Comparison of ENCODE assay signal across 16 cellular contexts in genomic region chr18:27483266-27483665, GRCh38.
A peak's percentile ranks its signal among the peaks of the same experiment; 100 is the strongest.
DNase-seq lines count a peak whose midpoint lies in the region; ATAC-seq and TF ChIP-seq lines count a peak whose summit lies in the region.
"Had no signal": no experiment of that assay in that cellular context is flagged by ENCODE, and none has a peak within 500 bp of the region (broad histone marks: within the 10 kb centered on the region; RNA-seq: fewer than 3 reads in every experiment).

No MANE protein-coding gene starts in this region.

- peak; percentile 24 for DNase-seq in NCI-H82 (lab: John Stamatoyannopoulos, UW)
- DNase-seq in NCI-H82 treated with DMSO at 0.1 percent for 48 hours (lab: John Stamatoyannopoulos, UW; ENCODE audit: unreplicated experiment) = no peak
- DNase-seq in NB4 (ENCODE audit: low read depth) = peak; percentile 35
- DNase-seq in WTC11 (ENCODE audit: low spot score) = no peak
- peak; percentile 57 for DNase-seq in neural progenitor cell (ENCODE audit: low spot score)
- DNase-seq in CD4-positive, alpha-beta memory T cell = no peak
- no peak for DNase-seq in NCI-H524 (lab: John Stamatoyannopoulos, UW)
- DNase-seq: CD8-positive, alpha-beta memory T cell; H7; KBM-7; NCI-H2107; Peyer's patch; Right ventricle myocardium superior had no signal

- H3K4me1 ChIP-seq in neural progenitor cell = peaks cover 47% of the 10 kb centered on the region
- H3K4me1 ChIP-seq in CD4-positive, alpha-beta memory T cell (ENCODE audit: insufficient read depth, low read length) = no peaks in the 10 kb centered on the region
- H3K4me1 ChIP-seq: BLaER1, Peyer's patch had no signal

- no peaks in the 10 kb centered on the region for H3K79me2 ChIP-seq in neural progenitor cell (ENCODE audit: low read depth)

- no peaks in the 10 kb centered on the region for H3K27me3 Mint-ChIP-seq in WTC11 (ENCODE audit: low read depth)
- H3K27me3 Mint-ChIP-seq in neural progenitor cell (ENCODE audit: insufficient read depth, low read depth) = no peaks in the 10 kb centered on the region
- H3K27me3 Mint-ChIP-seq in CD4-positive, alpha-beta memory T cell = no peaks in the 10 kb centered on the region
- H3K27me3 Mint-ChIP-seq: CD8-positive, alpha-beta memory T cell had no signal

- H3K4me1 Mint-ChIP-seq in WTC11 (peaks cover 22% of the 10 kb centered on the region), neural progenitor cell (peaks cover 34% of the 10 kb centered on the region)
- no peaks in the 10 kb centered on the region for H3K4me1 Mint-ChIP-seq in CD4-positive, alpha-beta memory T cell
- H3K4me1 Mint-ChIP-seq: CD8-positive, alpha-beta memory T cell had no signal

- peaks cover 33% of the 10 kb centered on the region for H3F3A ChIP-seq in neural progenitor cell (ENCODE audit: low read depth)

- H3K27ac ChIP-seq in neural progenitor cell = peak overlapping the region; percentile 80
- no peak overlapping the region for H3K27ac ChIP-seq in CD4-positive, alpha-beta memory T cell (ENCODE audit: low read depth, low read length)
- H3K27ac ChIP-seq: BLaER1, Peyer's patch, SK-N-MC had no signal

- H3K4me3 ChIP-seq in NB4 (ENCODE audit: low read depth, low read length) (no peak overlapping the region), neural progenitor cell (peak overlapping the region; percentile 10)
- no peak overlapping the region for H3K4me3 ChIP-seq in CD4-positive, alpha-beta memory T cell (ENCODE audit: low read length in 2 of 2)
- H3K4me3 ChIP-seq: BLaER1, Peyer's patch, SK-N-MC had no signal

- no peaks in the 10 kb centered on the region for H3K9me3 ChIP-seq in neural progenitor cell (ENCODE audit: low read depth)
- H3K9me3 ChIP-seq in CD4-positive, alpha-beta memory T cell (ENCODE audit: control insufficient read depth in 1 of 2, low read length in 2 of 2) = no peaks in the 10 kb centered on the region
- H3K9me3 ChIP-seq: BLaER1, Peyer's patch had no signal

- POLR2A ChIA-PET in WTC11 (lab: Charles Lee) = no interaction called here
- POLR2A ChIA-PET in CD4-positive, alpha-beta memory T cell (lab: Charles Lee; ENCODE audit: partially characterized antibody) = no interaction called here

- peak; percentile 46; the same call in 1 of the 2 replicates for ATAC-seq in WTC11
- ATAC-seq in HG02938 (IDR thresholded peaks at IDR 0.05; ENCODE audit: unreplicated experiment) = no peak

- H3K36me3 Mint-ChIP-seq in WTC11 = no peaks in the 10 kb centered on the region
- no peaks in the 10 kb centered on the region for H3K36me3 Mint-ChIP-seq in neural progenitor cell
- H3K36me3 Mint-ChIP-seq in CD4-positive, alpha-beta memory T cell = peaks cover 0 to 3% of the 10 kb centered on the region in 2 donors
- H3K36me3 Mint-ChIP-seq: CD8-positive, alpha-beta memory T cell had no signal

- peak overlapping the region; percentile 66 for H3K4me2 ChIP-seq in neural progenitor cell
- H3K4me2 ChIP-seq: BLaER1 had no signal

- H3K27me3 ChIP-seq in neural progenitor cell = no peaks in the 10 kb centered on the region
- H3K27me3 ChIP-seq in CD4-positive, alpha-beta memory T cell (ENCODE audit: insufficient read depth, low read length) = no peaks in the 10 kb centered on the region
- H3K27me3 ChIP-seq: BLaER1, Peyer's patch had no signal

- H4K20me1 ChIP-seq in neural progenitor cell (ENCODE audit: low read depth) = no peaks in the 10 kb centered on the region
- H4K20me1 ChIP-seq: BLaER1 had no signal

- no peak overlapping the region for H2AFZ ChIP-seq in neural progenitor cell (replicated peaks)

- H3K27ac Mint-ChIP-seq in WTC11 (peak overlapping the region; percentile 7; the same call in 1 of the 2 replicates), neural progenitor cell (peak overlapping the region; percentile 16)
- H3K27ac Mint-ChIP-seq in CD4-positive, alpha-beta memory T cell = no peak overlapping the region
- H3K27ac Mint-ChIP-seq: CD8-positive, alpha-beta memory T cell had no signal

- no peaks in the 10 kb centered on the region for H3K36me3 ChIP-seq in neural progenitor cell
- no peaks in the 10 kb centered on the region for H3K36me3 ChIP-seq in CD4-positive, alpha-beta memory T cell (ENCODE audit: insufficient read depth, low read length)
- H3K36me3 ChIP-seq: BLaER1, Peyer's patch had no signal

- H3K9me3 Mint-ChIP-seq in WTC11 (no peaks in the 10 kb centered on the region), neural progenitor cell (no peaks in the 10 kb centered on the region)
- H3K9me3 Mint-ChIP-seq in CD4-positive, alpha-beta memory T cell = peaks cover 2 to 25% (median 14%) of the 10 kb centered on the region in 8 donors

- no peak for TF ChIP-seq CTCF in NB4 (IDR thresholded peaks at IDR 0.05; ENCODE audit: low read depth, low read length)
- TF ChIP-seq CTCF in WTC11 (IDR thresholded peaks at IDR 0.05) = no peak
- peak; percentile 18 for TF ChIP-seq CTCF in neural progenitor cell (IDR thresholded peaks at IDR 0.05)

- TF ChIP-seq POLR2A in NB4 (IDR thresholded peaks at IDR 0.05; ENCODE audit: extremely low read depth, insufficient read length) = no peak

- CTCF ChIA-PET in WTC11 (lab: Charles Lee) = no interaction called here
- CTCF ChIA-PET in CD4-positive, alpha-beta memory T cell (lab: Charles Lee; ENCODE audit: partially characterized antibody) = no interaction called here

- H3K4me3 Mint-ChIP-seq in WTC11 (no peak overlapping the region), neural progenitor cell (no peak overlapping the region)
- H3K4me3 Mint-ChIP-seq in CD4-positive, alpha-beta memory T cell = no peak overlapping the region
- H3K4me3 Mint-ChIP-seq: CD8-positive, alpha-beta memory T cell had no signal

- intact Hi-C loops in CD4-positive, alpha-beta memory T cell (cut with micrococcal nuclease) = no loop called here

- no peak overlapping the region for H3K9ac ChIP-seq in neural progenitor cell
- H3K9ac ChIP-seq: BLaER1 had no signal

TF ChIP-seq in WTC11, 78 proteins besides CTCF, POLR2A, EP300 and RAD21:
- TF ChIP-seq RORB (CRISPR knock-in tag; IDR thresholded peaks at IDR 0.05) (no peak), STAT6 (CRISPR knock-in tag; conservative IDR thresholded peaks at IDR 0.05; ENCODE audit: low read depth) (no peak), IRF2 (CRISPR knock-in tag; IDR thresholded peaks at IDR 0.05; ENCODE audit: borderline replicate concordance, low read depth) (no peak), SMAD3 (CRISPR knock-in tag; IDR thresholded peaks at IDR 0.05; ENCODE audit: borderline replicate concordance) (no peak), ZNF138 (CRISPR knock-in tag; conservative IDR thresholded peaks at IDR 0.05) (no peak), NR3C1 (CRISPR knock-in tag; conservative IDR thresholded peaks at IDR 0.05; ENCODE audit: low read depth) (no peak), USF1 (CRISPR knock-in tag; IDR thresholded peaks at IDR 0.05) (no peak), MAX (CRISPR knock-in tag; IDR thresholded peaks at IDR 0.05) (no peak), ZSCAN18 (CRISPR knock-in tag; IDR thresholded peaks at IDR 0.05) (no peak), FOXP1 (CRISPR knock-in tag; IDR thresholded peaks at IDR 0.05; ENCODE audit: borderline replicate concordance) (no peak), CREM (CRISPR knock-in tag; IDR thresholded peaks at IDR 0.05) (no peak), PREB (CRISPR knock-in tag; IDR thresholded peaks at IDR 0.05; ENCODE audit: borderline replicate concordance) (no peak)

Comparison
In these comparisons a context has a peak if more than half of its experiments do, and no peak if none do; other contexts are left out.
1. DNase-seq: peak in NCI-H82 (single experiment), NB4 (single experiment) and neural progenitor cell (single experiment); none in NCI-H82 treated with DMSO at 0.1 percent for 48 hours (single experiment), WTC11 (single experiment), CD4-positive, alpha-beta memory T cell (0 of 5) and NCI-H524 (0 of 2).
2. H3K27ac Mint-ChIP-seq: peak in WTC11 (single experiment) and neural progenitor cell (single experiment); none in CD4-positive, alpha-beta memory T cell (0 of 7).